In genomic region chr1:24727490-24728214, GRCh38 we compare ENCODE assay signal across 8 cellular contexts. TPM values are rescaled to one million over a fixed set of nuclear protein-coding genes. Genes with fewer than 3 reads are reported as not detected.
DNase-seq lines count a peak whose midpoint lies in the region; ATAC-seq, FAIRE-seq and TF ChIP-seq lines count a peak whose summit lies in the region.

No MANE protein-coding gene starts in this region.

- CTCF ChIA-PET in activated CD4-positive, alpha-beta memory T cell treated with anti-CD3 and anti-CD28 coated beads, Interleukin-2, amount 10 ng/mL, durations not matched to agents 7 days and 5 days (lab: Charles Lee): interaction anchor here (1.1 kb wide), 1 partner anchor 39 kb away, joined by 3 read pairs; no protein-coding TSS in a partner anchor

- FAIRE-seq in keratinocyte (lab: Jason Lieb, UNC): no peak

- H3K9me1 ChIP-seq in keratinocyte (ENCODE audit: control insufficient read depth, extremely low read depth, insufficient read depth, low read length): no peaks in the 10 kb centered on the region

- no peak overlapping the region for H3K9ac ChIP-seq in keratinocyte (ENCODE audit: control insufficient read depth, extremely low read depth, insufficient read depth, low read length)

- no peaks in the 10 kb centered on the region for H3K9me3 Mint-ChIP-seq in activated CD4-positive, alpha-beta memory T cell treated with anti-CD3 and anti-CD28 coated beads, Interleukin-2, amount 10 ng/mL, durations not matched to agents 7 days and 5 days

- no peak overlapping the region for H3K4me3 ChIP-seq in keratinocyte (ENCODE audit: control insufficient read depth in 2 of 3, extremely low read depth in 1 of 3, insufficient read depth in 2 of 3, low read depth in 1 of 3, low read length in 3 of 3)
- H3K4me3 ChIP-seq in thymus (ENCODE audit: low read length): no peak overlapping the region

- H3K27ac ChIP-seq in keratinocyte (ENCODE audit: control insufficient read depth, insufficient read depth, low read length): no peak overlapping the region
- peak overlapping the region; percentile 8 for H3K27ac ChIP-seq in thymus (ENCODE audit: low read depth)

- H3K36me3 ChIP-seq in keratinocyte (ENCODE audit: control insufficient read depth in 2 of 2, extremely low read depth in 1 of 2, insufficient read depth in 2 of 2, low read length in 2 of 2) (no peaks in the 10 kb centered on the region), thymus (ENCODE audit: control insufficient read depth, insufficient read depth) (no peaks in the 10 kb centered on the region)

- dilution Hi-C loops in keratinocyte (cut with MboI; ENCODE audit: extremely low pct_ligation_motif_present, low sequenced_read_pairs): no loop called here

- TF ChIP-seq CTCF in keratinocyte (optimal IDR thresholded peaks at IDR 0.05 in 1 of 3, IDR thresholded peaks at IDR 0.05 in 1 of 3, conservative IDR thresholded peaks at IDR 0.05 in 1 of 3; ENCODE audit: extremely low read depth in 1 of 3, insufficient read depth in 2 of 3, low read length in 3 of 3): no peak

- WGBS in thymus: 43% methylated on average over 9 of the region's 9 CpGs

- H3K9me3 ChIP-seq in keratinocyte (ENCODE audit: control insufficient read depth, low read depth, low read length) (no peaks in the 10 kb centered on the region), thymus (ENCODE audit: control insufficient read depth) (no peaks in the 10 kb centered on the region)

- H3K4me2 ChIP-seq in keratinocyte (ENCODE audit: control insufficient read depth, extremely low read depth, insufficient read depth, low read depth, low read length): peak overlapping the region; percentile 46

- peak overlapping the region; percentile 27 for H3K4me3 Mint-ChIP-seq in activated CD4-positive, alpha-beta memory T cell treated with anti-CD3 and anti-CD28 coated beads, Interleukin-2, amount 10 ng/mL, durations not matched to agents 7 days and 5 days

- H3K4me1 Mint-ChIP-seq in activated CD4-positive, alpha-beta memory T cell treated with anti-CD3 and anti-CD28 coated beads, Interleukin-2, amount 10 ng/mL, durations not matched to agents 7 days and 5 days: peaks cover 15% of the 10 kb centered on the region

- POLR2A ChIA-PET in activated CD4-positive, alpha-beta memory T cell treated with anti-CD3 and anti-CD28 coated beads, Interleukin-2, amount 10 ng/mL, durations not matched to agents 7 days and 5 days (lab: Charles Lee): no interaction called here

- H3K4me1 ChIP-seq in keratinocyte (ENCODE audit: control insufficient read depth, extremely low read depth, insufficient read depth, low read length) (peaks cover 5% of the 10 kb centered on the region), thymus (ENCODE audit: control insufficient read depth, insufficient read depth, low read length) (no peaks in the 10 kb centered on the region)

- H3K36me3 Mint-ChIP-seq in activated CD4-positive, alpha-beta memory T cell treated with anti-CD3 and anti-CD28 coated beads, Interleukin-2, amount 10 ng/mL, durations not matched to agents 7 days and 5 days (ENCODE audit: low read depth): no peaks in the 10 kb centered on the region

- ATAC-seq in GM19023 (IDR thresholded peaks at IDR 0.05; ENCODE audit: unreplicated experiment): peak; percentile 66
- peak; percentile 62 for ATAC-seq in HG03439 (IDR thresholded peaks at IDR 0.05; ENCODE audit: unreplicated experiment)
- ATAC-seq in GM19324 (IDR thresholded peaks at IDR 0.05; ENCODE audit: low FRiP score, unreplicated experiment): no peak

- no peak overlapping the region for H3K27ac Mint-ChIP-seq in activated CD4-positive, alpha-beta memory T cell treated with anti-CD3 and anti-CD28 coated beads, Interleukin-2, amount 10 ng/mL, durations not matched to agents 7 days and 5 days

- in situ Hi-C loops in ACHN (cut with HindIII; ENCODE audit: low pct_ligation_motif_present, low pct_unique_long_range_greater_than_20kb, low sequenced_read_pairs): no loop called here

- H3K27me3 ChIP-seq in keratinocyte (ENCODE audit: control insufficient read depth, extremely low read depth, insufficient read depth, low read length) (no peaks in the 10 kb centered on the region), thymus (ENCODE audit: control insufficient read depth, insufficient read depth) (no peaks in the 10 kb centered on the region)

- H3K27me3 Mint-ChIP-seq in activated CD4-positive, alpha-beta memory T cell treated with anti-CD3 and anti-CD28 coated beads, Interleukin-2, amount 10 ng/mL, durations not matched to agents 7 days and 5 days: peaks cover 2% of the 10 kb centered on the region

- peak; percentile 31 for DNase-seq in ACHN
- DNase-seq in activated CD4-positive, alpha-beta memory T cell treated with anti-CD3 and anti-CD28 coated beads, Interleukin-2, amount 10 ng/mL, durations not matched to agents 7 days and 5 days: no peak
- DNase-seq in keratinocyte (ENCODE audit: low read depth, low spot score): no peak
- no peak for DNase-seq in effector CD8-positive, alpha-beta T cell (lab: John Stamatoyannopoulos, UW)

- H4K20me1 ChIP-seq in keratinocyte (ENCODE audit: control insufficient read depth, extremely low read depth, insufficient read depth, low read length): no peaks in the 10 kb centered on the region

- no peak overlapping the region for H2AFZ ChIP-seq in keratinocyte (ENCODE audit: control insufficient read depth, low read length)

- H3K79me2 ChIP-seq in keratinocyte (ENCODE audit: control insufficient read depth, insufficient read depth, low read length): no peaks in the 10 kb centered on the region

RNA-seq across cellular contexts. Expression of gene CLIC4, which starts 17.6 kb away (rescaled TPM):
- 10 to 100 TPM; 28.9 to 30.6 TPM for total RNA-seq in activated CD4-positive, alpha-beta memory T cell treated with anti-CD3 and anti-CD28 coated beads, Interleukin-2, amount 10 ng/mL, durations not matched to agents 7 days and 5 days
- polyA plus RNA-seq in keratinocyte (105 to 130 TPM (median 118 TPM) in 3 replicates), thymus (96.5 TPM)
- polyA plus RNA-seq in keratinocyte (2011; ENCODE audit: low read depth): 69.7 TPM
- polyA plus RNA-seq in keratinocyte (2011; cell fraction: cytosol; rRNA removed): 128 and 253 TPM in 2 replicates
- 123 and 148 TPM in 2 replicates for polyA plus RNA-seq in keratinocyte (2011; cell fraction: nucleus; rRNA removed)
- polyA plus RNA-seq in keratinocyte (2012; ENCODE audit: low replicate concordance): 84.7 and 128 TPM in 2 replicates
- polyA minus RNA-seq in keratinocyte: 20.3 to 93.1 TPM (median 67.2 TPM) in 3 replicates
- polyA minus RNA-seq in keratinocyte (2011; cell fraction: cytosol; rRNA and poly(A)+ RNA removed): 163 TPM
- 80.9 and 173 TPM in 2 replicates for polyA minus RNA-seq in keratinocyte (2011; cell fraction: nucleus; rRNA and poly(A)+ RNA removed)
